Comparison of ENCODE assay signal across 8 cellular contexts in the genomic region with DNA sequence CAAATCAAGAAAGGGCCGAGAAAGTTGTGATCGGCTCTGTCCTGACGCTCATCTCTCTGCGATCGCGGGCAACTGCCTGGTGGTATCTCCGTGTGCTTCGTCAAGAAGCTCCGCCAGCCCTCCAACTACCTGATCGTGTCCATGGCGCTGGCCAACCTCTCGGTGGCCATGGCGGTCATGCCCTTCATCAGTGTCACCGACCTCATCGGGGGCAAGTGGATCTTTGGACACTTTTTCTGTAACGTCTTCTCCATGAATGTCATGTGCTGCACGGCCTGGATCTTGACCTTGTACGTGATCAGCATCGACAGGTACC.
DNase-seq lines count a peak whose midpoint lies in the region; ATAC-seq and TF ChIP-seq lines count a peak whose summit lies in the region.

No MANE protein-coding gene starts in this region.

- H3K9ac ChIP-seq in NT2/D1 (ENCODE audit: insufficient read length, low read depth) = peak overlapping the region; percentile 65

- H3K27me3 ChIP-seq in NT2/D1 (ENCODE audit: insufficient read depth, insufficient read length) (peaks cover 22% of the 10 kb centered on the region), neuron (ENCODE audit: insufficient read depth, low read length) (no peaks in the 10 kb centered on the region)

- TF ChIP-seq CTCF in AG10803 (conservative IDR thresholded peaks at IDR 0.05; ENCODE audit: low read length) = no peak

- H3K4me1 ChIP-seq in NT2/D1 (ENCODE audit: insufficient read depth, insufficient read length) (no peaks in the 10 kb centered on the region), neuron (ENCODE audit: insufficient read depth, low read length) (peaks cover 2% of the 10 kb centered on the region)

- peak overlapping the region; percentile 79 for H3K27ac ChIP-seq in epithelial cell of prostate

- H3K4me3 ChIP-seq in AG10803 (ENCODE audit: low read length) (peak overlapping the region; percentile 68), NT2/D1 (ENCODE audit: insufficient read length, low read depth) (peak overlapping the region; percentile 47), neuron (ENCODE audit: low read length) (peak overlapping the region; percentile 59)

- peak overlapping the region; percentile 77 for H2AFZ ChIP-seq in neuron (ENCODE audit: low read depth, low read length)

- DNase-seq in AG10803 (ENCODE audit: low read depth) (no peak), NT2/D1 (ENCODE audit: low read depth, low spot score) (no peak), epithelial cell of prostate (ENCODE audit: low read depth, low spot score) (no peak), HuH-7.5 (ENCODE audit: low spot score) (no peak), NCI-H446 treated with DMSO at 0.1 percent for 48 hours (lab: John Stamatoyannopoulos, UW) (no peak)
- DNase-seq in stimulated activated CD4-positive, alpha-beta T cell treated with anti-CD3 and anti-CD28 coated beads, Interleukin-12 subunit alpha, Interleukin-12 subunit beta, amount 100 ng/mL, for 4 hours = no peak

- H3K36me3 ChIP-seq in NT2/D1 (ENCODE audit: insufficient read depth, insufficient read length, low read length) = peaks cover 10% of the 10 kb centered on the region
- H3K36me3 ChIP-seq in neuron (ENCODE audit: insufficient read depth, low read length) = no peaks in the 10 kb centered on the region

- H3K9me3 ChIP-seq in NT2/D1 (ENCODE audit: insufficient read depth, low read length) (no peaks in the 10 kb centered on the region), neuron (ENCODE audit: low read length) (no peaks in the 10 kb centered on the region)

- no peak for ATAC-seq in HG03108 (IDR thresholded peaks at IDR 0.05; ENCODE audit: unreplicated experiment)
